In genomic region chr1:207841907-207842306, GRCh38 we compare ENCODE assay signal across 1 cellular context.
TF ChIP-seq lines count a peak whose summit lies in the region.

No MANE protein-coding gene starts in this region.

TF ChIP-seq in GM23338, 12 proteins besides CTCF, POLR2A, EP300 and RAD21 (continued from another document):
- TF ChIP-seq ZNF462 (CRISPR knock-in tag; IDR thresholded peaks at IDR 0.05) (no peak), NANOG (IDR thresholded peaks at IDR 0.05; ENCODE audit: borderline replicate concordance) (no peak)
TF ChIP-seq in GM23338: peak in this region for 0.
